In the genomic region with DNA sequence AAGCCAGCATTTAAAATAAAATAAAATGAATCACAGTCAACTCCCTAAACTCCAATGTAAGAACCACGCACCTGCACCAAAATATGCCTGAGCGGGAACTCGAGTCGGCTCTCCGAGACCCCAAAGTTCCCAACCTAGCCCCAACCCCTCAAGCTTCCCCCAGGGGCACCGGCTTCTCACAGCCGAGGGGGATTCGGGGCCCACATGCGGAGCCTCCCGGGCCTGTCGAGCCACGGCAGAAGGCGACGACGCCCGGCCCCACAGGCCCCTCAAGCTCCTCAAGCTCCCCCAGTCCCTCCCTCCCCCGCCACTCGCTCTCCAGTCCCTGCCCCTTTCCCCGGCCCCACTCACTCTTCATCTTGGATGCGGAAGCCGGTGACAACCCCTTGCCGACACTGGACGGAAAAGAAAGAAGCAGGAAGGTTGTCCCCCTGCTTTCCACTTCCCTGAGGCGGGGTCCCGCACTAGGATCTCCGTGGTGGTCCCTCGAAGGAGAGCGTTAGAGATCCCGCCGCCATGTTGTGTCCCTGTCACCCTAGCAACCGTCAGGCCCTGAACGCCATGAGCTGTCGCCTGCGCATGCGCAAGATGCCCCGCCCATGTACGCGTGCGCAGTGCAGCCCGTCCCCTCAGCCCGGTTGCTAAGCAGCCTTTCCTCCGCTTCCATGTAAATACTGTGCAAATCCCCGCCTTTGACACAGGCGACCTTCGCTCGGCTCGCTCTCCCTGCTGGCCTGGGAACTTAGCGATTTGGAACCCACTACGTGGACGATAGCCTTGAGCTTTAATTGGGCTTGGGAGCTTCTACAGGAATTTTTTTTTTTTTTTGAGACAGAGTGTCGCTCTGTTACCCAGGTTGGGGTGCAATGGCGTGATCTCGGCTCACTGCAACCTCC, we compare ENCODE assay signal across 1 cellular context.
A peak's percentile ranks its signal among the peaks of the same experiment; 100 is the strongest.
TF ChIP-seq lines count a peak whose summit lies in the region.

A gene with protein sequence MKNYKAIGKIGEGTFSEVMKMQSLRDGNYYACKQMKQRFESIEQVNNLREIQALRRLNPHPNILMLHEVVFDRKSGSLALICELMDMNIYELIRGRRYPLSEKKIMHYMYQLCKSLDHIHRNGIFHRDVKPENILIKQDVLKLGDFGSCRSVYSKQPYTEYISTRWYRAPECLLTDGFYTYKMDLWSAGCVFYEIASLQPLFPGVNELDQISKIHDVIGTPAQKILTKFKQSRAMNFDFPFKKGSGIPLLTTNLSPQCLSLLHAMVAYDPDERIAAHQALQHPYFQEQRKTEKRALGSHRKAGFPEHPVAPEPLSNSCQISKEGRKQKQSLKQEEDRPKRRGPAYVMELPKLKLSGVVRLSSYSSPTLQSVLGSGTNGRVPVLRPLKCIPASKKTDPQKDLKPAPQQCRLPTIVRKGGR (minus strand): TSS at position 554 of the 896 bp plus-strand sequence. CDS start 196 bp downstream, at position 358.

TF ChIP-seq in HepG2, 621 proteins besides CTCF, POLR2A, EP300 and RAD21 (continued from another document and continues in another):
- TF ChIP-seq, protein P1, sequence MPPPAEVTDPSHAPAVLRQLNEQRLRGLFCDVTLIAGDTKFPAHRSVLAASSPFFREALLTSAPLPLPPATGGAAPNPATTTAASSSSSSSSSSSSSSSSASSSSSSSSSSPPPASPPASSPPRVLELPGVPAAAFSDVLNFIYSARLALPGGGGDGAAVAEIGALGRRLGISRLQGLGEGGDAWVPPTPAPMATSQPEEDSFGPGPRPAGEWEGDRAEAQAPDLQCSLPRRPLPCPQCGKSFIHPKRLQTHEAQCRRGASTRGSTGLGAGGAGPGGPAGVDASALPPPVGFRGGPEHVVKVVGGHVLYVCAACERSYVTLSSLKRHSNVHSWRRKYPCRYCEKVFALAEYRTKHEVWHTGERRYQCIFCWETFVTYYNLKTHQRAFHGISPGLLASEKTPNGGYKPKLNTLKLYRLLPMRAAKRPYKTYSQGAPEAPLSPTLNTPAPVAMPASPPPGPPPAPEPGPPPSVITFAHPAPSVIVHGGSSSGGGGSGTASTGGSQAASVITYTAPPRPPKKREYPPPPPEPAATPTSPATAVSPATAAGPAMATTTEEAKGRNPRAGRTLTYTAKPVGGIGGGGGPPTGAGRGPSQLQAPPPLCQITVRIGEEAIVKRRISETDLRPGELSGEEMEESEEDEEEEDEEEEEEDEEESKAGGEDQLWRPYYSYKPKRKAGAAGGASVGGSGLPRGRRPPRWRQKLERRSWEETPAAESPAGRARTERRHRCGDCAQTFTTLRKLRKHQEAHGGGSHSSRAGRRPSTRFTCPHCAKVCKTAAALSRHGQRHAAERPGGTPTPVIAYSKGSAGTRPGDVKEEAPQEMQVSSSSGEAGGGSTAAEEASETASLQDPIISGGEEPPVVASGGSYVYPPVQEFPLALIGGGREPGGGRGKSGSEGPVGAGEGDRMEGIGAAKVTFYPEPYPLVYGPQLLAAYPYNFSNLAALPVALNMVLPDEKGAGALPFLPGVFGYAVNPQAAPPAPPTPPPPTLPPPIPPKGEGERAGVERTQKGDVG (CRISPR knock-in tag; IDR thresholded peaks at IDR 0.05; ENCODE audit: borderline replicate concordance): no peak; the same call in 1 of the 2 replicates
- TF ChIP-seq ZNF724P (CRISPR knock-in tag; IDR thresholded peaks at IDR 0.05; ENCODE audit: borderline replicate concordance): peak; percentile 64; the same call in 1 of the 2 replicates
- no peak for TF ChIP-seq ZNF550 (CRISPR knock-in tag; IDR thresholded peaks at IDR 0.05; ENCODE audit: borderline replicate concordance)
- no peak for TF ChIP-seq ZNF24 (IDR thresholded peaks at IDR 0.05)
- TF ChIP-seq, protein P2, sequence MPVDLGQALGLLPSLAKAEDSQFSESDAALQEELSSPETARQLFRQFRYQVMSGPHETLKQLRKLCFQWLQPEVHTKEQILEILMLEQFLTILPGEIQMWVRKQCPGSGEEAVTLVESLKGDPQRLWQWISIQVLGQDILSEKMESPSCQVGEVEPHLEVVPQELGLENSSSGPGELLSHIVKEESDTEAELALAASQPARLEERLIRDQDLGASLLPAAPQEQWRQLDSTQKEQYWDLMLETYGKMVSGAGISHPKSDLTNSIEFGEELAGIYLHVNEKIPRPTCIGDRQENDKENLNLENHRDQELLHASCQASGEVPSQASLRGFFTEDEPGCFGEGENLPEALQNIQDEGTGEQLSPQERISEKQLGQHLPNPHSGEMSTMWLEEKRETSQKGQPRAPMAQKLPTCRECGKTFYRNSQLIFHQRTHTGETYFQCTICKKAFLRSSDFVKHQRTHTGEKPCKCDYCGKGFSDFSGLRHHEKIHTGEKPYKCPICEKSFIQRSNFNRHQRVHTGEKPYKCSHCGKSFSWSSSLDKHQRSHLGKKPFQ (CRISPR knock-in tag; IDR thresholded peaks at IDR 0.05; ENCODE audit: insufficient replicate concordance): no peak
- TF ChIP-seq, protein P3, sequence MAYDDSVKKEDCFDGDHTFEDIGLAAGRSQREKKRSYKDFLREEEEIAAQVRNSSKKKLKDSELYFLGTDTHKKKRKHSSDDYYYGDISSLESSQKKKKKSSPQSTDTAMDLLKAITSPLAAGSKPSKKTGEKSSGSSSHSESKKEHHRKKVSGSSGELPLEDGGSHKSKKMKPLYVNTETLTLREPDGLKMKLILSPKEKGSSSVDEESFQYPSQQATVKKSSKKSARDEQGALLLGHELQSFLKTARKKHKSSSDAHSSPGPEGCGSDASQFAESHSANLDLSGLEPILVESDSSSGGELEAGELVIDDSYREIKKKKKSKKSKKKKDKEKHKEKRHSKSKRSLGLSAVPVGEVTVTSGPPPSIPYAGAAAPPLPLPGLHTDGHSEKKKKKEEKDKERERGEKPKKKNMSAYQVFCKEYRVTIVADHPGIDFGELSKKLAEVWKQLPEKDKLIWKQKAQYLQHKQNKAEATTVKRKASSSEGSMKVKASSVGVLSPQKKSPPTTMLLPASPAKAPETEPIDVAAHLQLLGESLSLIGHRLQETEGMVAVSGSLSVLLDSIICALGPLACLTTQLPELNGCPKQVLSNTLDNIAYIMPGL (CRISPR knock-in tag; IDR thresholded peaks at IDR 0.05; ENCODE audit: borderline replicate concordance in 1 of 2, low read depth in 1 of 2): peak in 1 of 2 experiments; percentile 60; a peak in 1 of 4 replicates
- TF ChIP-seq, protein P4, sequence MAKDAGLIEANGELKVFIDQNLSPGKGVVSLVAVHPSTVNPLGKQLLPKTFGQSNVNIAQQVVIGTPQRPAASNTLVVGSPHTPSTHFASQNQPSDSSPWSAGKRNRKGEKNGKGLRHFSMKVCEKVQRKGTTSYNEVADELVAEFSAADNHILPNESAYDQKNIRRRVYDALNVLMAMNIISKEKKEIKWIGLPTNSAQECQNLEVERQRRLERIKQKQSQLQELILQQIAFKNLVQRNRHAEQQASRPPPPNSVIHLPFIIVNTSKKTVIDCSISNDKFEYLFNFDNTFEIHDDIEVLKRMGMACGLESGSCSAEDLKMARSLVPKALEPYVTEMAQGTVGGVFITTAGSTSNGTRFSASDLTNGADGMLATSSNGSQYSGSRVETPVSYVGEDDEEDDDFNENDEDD (CRISPR knock-in tag; IDR thresholded peaks at IDR 0.05; ENCODE audit: borderline replicate concordance): peak; percentile 47; the same call in 1 of the 2 replicates
- TF ChIP-seq ZKSCAN5 (CRISPR knock-in tag; IDR thresholded peaks at IDR 0.05): no peak
- TF ChIP-seq, protein P5, sequence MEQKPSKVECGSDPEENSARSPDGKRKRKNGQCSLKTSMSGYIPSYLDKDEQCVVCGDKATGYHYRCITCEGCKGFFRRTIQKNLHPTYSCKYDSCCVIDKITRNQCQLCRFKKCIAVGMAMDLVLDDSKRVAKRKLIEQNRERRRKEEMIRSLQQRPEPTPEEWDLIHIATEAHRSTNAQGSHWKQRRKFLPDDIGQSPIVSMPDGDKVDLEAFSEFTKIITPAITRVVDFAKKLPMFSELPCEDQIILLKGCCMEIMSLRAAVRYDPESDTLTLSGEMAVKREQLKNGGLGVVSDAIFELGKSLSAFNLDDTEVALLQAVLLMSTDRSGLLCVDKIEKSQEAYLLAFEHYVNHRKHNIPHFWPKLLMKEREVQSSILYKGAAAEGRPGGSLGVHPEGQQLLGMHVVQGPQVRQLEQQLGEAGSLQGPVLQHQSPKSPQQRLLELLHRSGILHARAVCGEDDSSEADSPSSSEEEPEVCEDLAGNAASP (CRISPR knock-in tag; IDR thresholded peaks at IDR 0.05; ENCODE audit: borderline replicate concordance): no peak
- no peak for TF ChIP-seq ZNF672 (CRISPR knock-in tag; IDR thresholded peaks at IDR 0.05)
- TF ChIP-seq DR1 (CRISPR knock-in tag; IDR thresholded peaks at IDR 0.05): no peak
- TF ChIP-seq RNF2 (conservative IDR thresholded peaks at IDR 0.05; ENCODE audit: low read depth): no peak
- TF ChIP-seq KAT8 (CRISPR knock-in tag; IDR thresholded peaks at IDR 0.05): peak; percentile 70; the same call in 1 of the 2 replicates
- TF ChIP-seq, protein P6, sequence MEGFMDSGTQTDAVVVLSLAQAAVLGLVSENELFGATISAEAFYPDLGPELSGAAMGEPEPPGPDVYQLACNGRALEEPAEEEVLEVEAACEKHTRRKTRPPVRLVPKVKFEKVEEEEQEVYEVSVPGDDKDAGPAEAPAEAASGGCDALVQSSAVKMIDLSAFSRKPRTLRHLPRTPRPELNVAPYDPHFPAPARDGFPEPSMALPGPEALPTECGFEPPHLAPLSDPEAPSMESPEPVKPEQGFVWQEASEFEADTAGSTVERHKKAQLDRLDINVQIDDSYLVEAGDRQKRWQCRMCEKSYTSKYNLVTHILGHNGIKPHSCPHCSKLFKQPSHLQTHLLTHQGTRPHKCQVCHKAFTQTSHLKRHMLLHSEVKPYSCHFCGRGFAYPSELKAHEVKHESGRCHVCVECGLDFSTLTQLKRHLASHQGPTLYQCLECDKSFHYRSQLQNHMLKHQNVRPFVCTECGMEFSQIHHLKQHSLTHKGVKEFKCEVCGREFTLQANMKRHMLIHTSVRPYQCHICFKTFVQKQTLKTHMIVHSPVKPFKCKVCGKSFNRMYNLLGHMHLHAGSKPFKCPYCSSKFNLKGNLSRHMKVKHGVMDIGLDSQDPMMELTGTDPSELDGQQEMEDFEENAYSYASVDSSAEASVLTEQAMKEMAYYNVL (CRISPR knock-in tag; IDR thresholded peaks at IDR 0.05; ENCODE audit: borderline replicate concordance): no peak
- TF ChIP-seq, protein P7, sequence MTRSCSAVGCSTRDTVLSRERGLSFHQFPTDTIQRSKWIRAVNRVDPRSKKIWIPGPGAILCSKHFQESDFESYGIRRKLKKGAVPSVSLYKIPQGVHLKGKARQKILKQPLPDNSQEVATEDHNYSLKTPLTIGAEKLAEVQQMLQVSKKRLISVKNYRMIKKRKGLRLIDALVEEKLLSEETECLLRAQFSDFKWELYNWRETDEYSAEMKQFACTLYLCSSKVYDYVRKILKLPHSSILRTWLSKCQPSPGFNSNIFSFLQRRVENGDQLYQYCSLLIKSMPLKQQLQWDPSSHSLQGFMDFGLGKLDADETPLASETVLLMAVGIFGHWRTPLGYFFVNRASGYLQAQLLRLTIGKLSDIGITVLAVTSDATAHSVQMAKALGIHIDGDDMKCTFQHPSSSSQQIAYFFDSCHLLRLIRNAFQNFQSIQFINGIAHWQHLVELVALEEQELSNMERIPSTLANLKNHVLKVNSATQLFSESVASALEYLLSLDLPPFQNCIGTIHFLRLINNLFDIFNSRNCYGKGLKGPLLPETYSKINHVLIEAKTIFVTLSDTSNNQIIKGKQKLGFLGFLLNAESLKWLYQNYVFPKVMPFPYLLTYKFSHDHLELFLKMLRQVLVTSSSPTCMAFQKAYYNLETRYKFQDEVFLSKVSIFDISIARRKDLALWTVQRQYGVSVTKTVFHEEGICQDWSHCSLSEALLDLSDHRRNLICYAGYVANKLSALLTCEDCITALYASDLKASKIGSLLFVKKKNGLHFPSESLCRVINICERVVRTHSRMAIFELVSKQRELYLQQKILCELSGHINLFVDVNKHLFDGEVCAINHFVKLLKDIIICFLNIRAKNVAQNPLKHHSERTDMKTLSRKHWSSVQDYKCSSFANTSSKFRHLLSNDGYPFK (CRISPR knock-in tag; IDR thresholded peaks at IDR 0.05; ENCODE audit: borderline replicate concordance): peak; percentile 52; the same call in 1 of the 2 replicates
- no peak for TF ChIP-seq ZNF788 (CRISPR knock-in tag; IDR thresholded peaks at IDR 0.05; ENCODE audit: borderline replicate concordance)
- TF ChIP-seq, protein P8, sequence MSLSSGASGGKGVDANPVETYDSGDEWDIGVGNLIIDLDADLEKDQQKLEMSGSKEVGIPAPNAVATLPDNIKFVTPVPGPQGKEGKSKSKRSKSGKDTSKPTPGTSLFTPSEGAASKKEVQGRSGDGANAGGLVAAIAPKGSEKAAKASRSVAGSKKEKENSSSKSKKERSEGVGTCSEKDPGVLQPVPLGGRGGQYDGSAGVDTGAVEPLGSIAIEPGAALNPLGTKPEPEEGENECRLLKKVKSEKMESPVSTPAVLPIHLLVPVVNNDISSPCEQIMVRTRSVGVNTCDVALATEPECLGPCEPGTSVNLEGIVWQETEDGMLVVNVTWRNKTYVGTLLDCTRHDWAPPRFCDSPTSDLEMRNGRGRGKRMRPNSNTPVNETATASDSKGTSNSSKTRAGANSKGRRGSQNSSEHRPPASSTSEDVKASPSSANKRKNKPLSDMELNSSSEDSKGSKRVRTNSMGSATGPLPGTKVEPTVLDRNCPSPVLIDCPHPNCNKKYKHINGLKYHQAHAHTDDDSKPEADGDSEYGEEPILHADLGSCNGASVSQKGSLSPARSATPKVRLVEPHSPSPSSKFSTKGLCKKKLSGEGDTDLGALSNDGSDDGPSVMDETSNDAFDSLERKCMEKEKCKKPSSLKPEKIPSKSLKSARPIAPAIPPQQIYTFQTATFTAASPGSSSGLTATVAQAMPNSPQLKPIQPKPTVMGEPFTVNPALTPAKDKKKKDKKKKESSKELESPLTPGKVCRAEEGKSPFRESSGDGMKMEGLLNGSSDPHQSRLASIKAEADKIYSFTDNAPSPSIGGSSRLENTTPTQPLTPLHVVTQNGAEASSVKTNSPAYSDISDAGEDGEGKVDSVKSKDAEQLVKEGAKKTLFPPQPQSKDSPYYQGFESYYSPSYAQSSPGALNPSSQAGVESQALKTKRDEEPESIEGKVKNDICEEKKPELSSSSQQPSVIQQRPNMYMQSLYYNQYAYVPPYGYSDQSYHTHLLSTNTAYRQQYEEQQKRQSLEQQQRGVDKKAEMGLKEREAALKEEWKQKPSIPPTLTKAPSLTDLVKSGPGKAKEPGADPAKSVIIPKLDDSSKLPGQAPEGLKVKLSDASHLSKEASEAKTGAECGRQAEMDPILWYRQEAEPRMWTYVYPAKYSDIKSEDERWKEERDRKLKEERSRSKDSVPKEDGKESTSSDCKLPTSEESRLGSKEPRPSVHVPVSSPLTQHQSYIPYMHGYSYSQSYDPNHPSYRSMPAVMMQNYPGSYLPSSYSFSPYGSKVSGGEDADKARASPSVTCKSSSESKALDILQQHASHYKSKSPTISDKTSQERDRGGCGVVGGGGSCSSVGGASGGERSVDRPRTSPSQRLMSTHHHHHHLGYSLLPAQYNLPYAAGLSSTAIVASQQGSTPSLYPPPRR (CRISPR knock-in tag; IDR thresholded peaks at IDR 0.05; ENCODE audit: borderline replicate concordance): 0 out of 2 replicates have a peak, but pooled peaks have one; percentile 28
- TF ChIP-seq, protein P9, sequence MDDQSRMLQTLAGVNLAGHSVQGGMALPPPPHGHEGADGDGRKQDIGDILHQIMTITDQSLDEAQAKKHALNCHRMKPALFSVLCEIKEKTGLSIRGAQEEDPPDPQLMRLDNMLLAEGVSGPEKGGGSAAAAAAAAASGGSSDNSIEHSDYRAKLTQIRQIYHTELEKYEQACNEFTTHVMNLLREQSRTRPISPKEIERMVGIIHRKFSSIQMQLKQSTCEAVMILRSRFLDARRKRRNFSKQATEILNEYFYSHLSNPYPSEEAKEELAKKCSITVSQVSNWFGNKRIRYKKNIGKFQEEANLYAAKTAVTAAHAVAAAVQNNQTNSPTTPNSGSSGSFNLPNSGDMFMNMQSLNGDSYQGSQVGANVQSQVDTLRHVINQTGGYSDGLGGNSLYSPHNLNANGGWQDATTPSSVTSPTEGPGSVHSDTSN (CRISPR knock-in tag; IDR thresholded peaks at IDR 0.05; ENCODE audit: borderline replicate concordance): no peak
- no peak for TF ChIP-seq SP140L (CRISPR knock-in tag; IDR thresholded peaks at IDR 0.05; ENCODE audit: borderline replicate concordance)
- TF ChIP-seq SOX6 (IDR thresholded peaks at IDR 0.05): no peak
- TF ChIP-seq SOX6 (CRISPR knock-in tag; IDR thresholded peaks at IDR 0.05): peak; percentile 45
- no peak for TF ChIP-seq ZBTB7A (CRISPR knock-in tag; IDR thresholded peaks at IDR 0.05)
- no peak for TF ChIP-seq ZNF75D (CRISPR knock-in tag; IDR thresholded peaks at IDR 0.05; ENCODE audit: borderline replicate concordance)
- 0 out of 2 replicates have a peak, but pooled peaks have one; percentile 68 for TF ChIP-seq ZNF501 (CRISPR knock-in tag; IDR thresholded peaks at IDR 0.05)
